ENCODE assay signal across 35 cellular contexts in genomic region chr11:68655406-68655805, GRCh38. TPM values are rescaled to one million over a fixed set of nuclear protein-coding genes. Genes with fewer than 3 reads are reported as not detected.
"Had no signal": no experiment of that assay in that cellular context is flagged by ENCODE, and none has a peak within 500 bp of the region (broad histone marks: within the 10 kb centered on the region; RNA-seq: fewer than 3 reads in every experiment).

No MANE protein-coding gene starts in this region.

- H3K36me3 Mint-ChIP-seq: activated CD4-positive, alpha-beta memory T cell treated with anti-CD3 and anti-CD28 coated beads for 36 hours; activated CD8-positive, alpha-beta memory T cell treated with anti-CD3 and anti-CD28 coated beads, Interleukin-2, amount 10 ng/mL, durations not matched to agents 7 days and 5 days; activated naive CD4-positive, alpha-beta T cell treated with anti-CD3 and anti-CD28 coated beads, Interleukin-2, amount 50 U/mL, for 24 hours; activated naive CD8-positive, alpha-beta T cell treated with anti-CD3 and anti-CD28 coated beads for 36 hours had no signal

- H3K4me1 ChIP-seq: foreskin keratinocyte had no signal

- ATAC-seq: activated CD4-positive, CD25-positive, alpha-beta regulatory T cell treated with anti-CD3 and anti-CD28 coated beads, Interleukin-2, amount 50 U/mL, for 24 hours; activated CD8-positive, alpha-beta memory T cell treated with anti-CD3 and anti-CD28 coated beads, Interleukin-2, amount 10 ng/mL, durations not matched to agents 7 days and 5 days; activated CD8-positive, alpha-beta T cell treated with anti-CD3 and anti-CD28 coated beads, Interleukin-2, amount 10 ng/mL, durations not matched to agents 7 days and 5 days; activated naive CD8-positive, alpha-beta T cell treated with anti-CD3 and anti-CD28 coated beads, Interleukin-2, amount 50 U/mL, for 24 hours; activated T-cell treated with anti-CD3 and anti-CD28 coated beads, Interleukin-2, amount 50 U/mL, for 72 hours; effector memory CD8-positive, alpha-beta T cell; foreskin keratinocyte; gastrocnemius medialis; T-helper 17 cell had no signal

- H3K9me3 ChIP-seq: adrenal gland, gastrocnemius medialis had no signal

- H3K36me3 ChIP-seq: adrenal gland, brain microvascular endothelial cell, esophagus muscularis mucosa, gastrocnemius medialis, WERI-Rb-1 had no signal

- FAIRE-seq: bronchial epithelial cell, colon had no signal

- H3K27ac Mint-ChIP-seq: activated B cell treated with CpG ODN at 0.5 μM for 24 hours; activated CD4-positive, alpha-beta memory T cell treated with anti-CD3 and anti-CD28 coated beads for 36 hours; activated CD8-positive, alpha-beta memory T cell treated with anti-CD3 and anti-CD28 coated beads, Interleukin-2, amount 10 ng/mL, durations not matched to agents 7 days and 5 days; activated CD8-positive, alpha-beta T cell treated with anti-CD3 and anti-CD28 coated beads, Interleukin-2, amount 10 ng/mL, durations not matched to agents 7 days and 5 days; activated naive CD4-positive, alpha-beta T cell treated with anti-CD3 and anti-CD28 coated beads for 36 hours; activated naive CD4-positive, alpha-beta T cell treated with anti-CD3 and anti-CD28 coated beads, Interleukin-2, amount 50 U/mL, for 24 hours; activated naive CD8-positive, alpha-beta T cell treated with anti-CD3 and anti-CD28 coated beads for 36 hours; activated naive CD8-positive, alpha-beta T cell treated with anti-CD3 and anti-CD28 coated beads, Interleukin-2, amount 50 U/mL, for 24 hours; activated T-cell treated with anti-CD3 and anti-CD28 coated beads, Interleukin-2, amount 50 U/mL, for 72 hours; effector memory CD8-positive, alpha-beta T cell; T-helper 17 cell; T-helper 2 cell treated with Interferon-gamma antibody and Interleukin-4, amounts not matched to agents 5 μg/mL and 100 μg/mL, for 36 hours had no signal

- H3K4me3 Mint-ChIP-seq: activated B cell treated with CpG ODN at 0.5 μM for 24 hours; activated CD4-positive, alpha-beta memory T cell treated with anti-CD3 and anti-CD28 coated beads for 36 hours; activated CD8-positive, alpha-beta memory T cell treated with anti-CD3 and anti-CD28 coated beads, Interleukin-2, amount 10 ng/mL, durations not matched to agents 7 days and 5 days; activated CD8-positive, alpha-beta T cell treated with anti-CD3 and anti-CD28 coated beads, Interleukin-2, amount 10 ng/mL, durations not matched to agents 7 days and 5 days; activated naive CD4-positive, alpha-beta T cell treated with anti-CD3 and anti-CD28 coated beads for 36 hours; activated naive CD4-positive, alpha-beta T cell treated with anti-CD3 and anti-CD28 coated beads, Interleukin-2, amount 50 U/mL, for 24 hours; activated naive CD8-positive, alpha-beta T cell treated with anti-CD3 and anti-CD28 coated beads for 36 hours; activated naive CD8-positive, alpha-beta T cell treated with anti-CD3 and anti-CD28 coated beads, Interleukin-2, amount 50 U/mL, for 24 hours; activated T-cell treated with anti-CD3 and anti-CD28 coated beads, Interleukin-2, amount 50 U/mL, for 72 hours; effector memory CD8-positive, alpha-beta T cell; T-helper 17 cell; T-helper 2 cell treated with Interferon-gamma antibody and Interleukin-4, amounts not matched to agents 5 μg/mL and 100 μg/mL, for 36 hours had no signal

- H3K4me3 ChIP-seq: adrenal gland, esophagus muscularis mucosa, gastrocnemius medialis had no signal

- H3K27ac ChIP-seq: adrenal gland, brain microvascular endothelial cell, esophagus muscularis mucosa, foreskin keratinocyte, gastrocnemius medialis, WERI-Rb-1 had no signal

- DNase-seq: activated B cell treated with CpG ODN at 0.5 μM for 24 hours; activated CD4-positive, alpha-beta memory T cell treated with anti-CD3 and anti-CD28 coated beads for 36 hours; activated CD4-positive, alpha-beta T cell treated with anti-CD3 and anti-CD28 coated beads for 48 hours; activated CD4-positive, alpha-beta T cell treated with anti-CD3 and anti-CD28 coated beads, Interleukin-2, amount 50 U/mL, for 1 hour; activated CD8-positive, alpha-beta memory T cell treated with anti-CD3 and anti-CD28 coated beads, Interleukin-2, amount 10 ng/mL, durations not matched to agents 7 days and 5 days; activated CD8-positive, alpha-beta memory T cell treated with anti-CD3 and anti-CD28 coated beads, Interleukin-2, amount 50 U/mL, for 4 hours; activated CD8-positive, alpha-beta T cell treated with anti-CD3 and anti-CD28 coated beads, Interleukin-2, amount 10 ng/mL, durations not matched to agents 7 days and 5 days; activated naive CD4-positive, alpha-beta T cell treated with anti-CD3 and anti-CD28 coated beads for 36 hours; activated naive CD8-positive, alpha-beta T cell treated with anti-CD3 and anti-CD28 coated beads for 36 hours; activated naive CD8-positive, alpha-beta T cell treated with anti-CD3 and anti-CD28 coated beads, Interleukin-2, amount 50 U/mL, for 24 hours; activated T-cell treated with anti-CD3 and anti-CD28 coated beads, Interleukin-2, amount 50 U/mL, for 1 hour; activated T-cell treated with anti-CD3 and anti-CD28 coated beads, Interleukin-2, amount 50 U/mL, for 72 hours; adrenal gland; amygdala; aorta; brain microvascular endothelial cell; caudate nucleus; cortex of kidney; dermis blood vessel endothelial cell; effector CD4-positive, alpha-beta T cell; effector memory CD8-positive, alpha-beta T cell; erythroblast; foreskin keratinocyte; gastrocnemius medialis; glutamatergic neuron; T-helper 1 cell; T-helper 17 cell; T1000; WERI-Rb-1 had no signal

- H3K27me3 Mint-ChIP-seq: activated naive CD4-positive, alpha-beta T cell treated with anti-CD3 and anti-CD28 coated beads, Interleukin-2, amount 50 U/mL, for 24 hours; activated naive CD8-positive, alpha-beta T cell treated with anti-CD3 and anti-CD28 coated beads for 36 hours; activated naive CD8-positive, alpha-beta T cell treated with anti-CD3 and anti-CD28 coated beads, Interleukin-2, amount 50 U/mL, for 24 hours had no signal

- H3K4me1 Mint-ChIP-seq: activated CD8-positive, alpha-beta memory T cell treated with anti-CD3 and anti-CD28 coated beads, Interleukin-2, amount 10 ng/mL, durations not matched to agents 7 days and 5 days; activated naive CD4-positive, alpha-beta T cell treated with anti-CD3 and anti-CD28 coated beads, Interleukin-2, amount 50 U/mL, for 24 hours; activated naive CD8-positive, alpha-beta T cell treated with anti-CD3 and anti-CD28 coated beads for 36 hours; activated naive CD8-positive, alpha-beta T cell treated with anti-CD3 and anti-CD28 coated beads, Interleukin-2, amount 50 U/mL, for 24 hours; T-helper 17 cell had no signal

- H3K9me3 Mint-ChIP-seq: activated B cell treated with CpG ODN at 0.5 μM for 24 hours; activated CD4-positive, alpha-beta memory T cell treated with anti-CD3 and anti-CD28 coated beads for 36 hours; activated naive CD4-positive, alpha-beta T cell treated with anti-CD3 and anti-CD28 coated beads for 36 hours; activated naive CD4-positive, alpha-beta T cell treated with anti-CD3 and anti-CD28 coated beads, Interleukin-2, amount 50 U/mL, for 24 hours; activated naive CD8-positive, alpha-beta T cell treated with anti-CD3 and anti-CD28 coated beads for 36 hours; activated naive CD8-positive, alpha-beta T cell treated with anti-CD3 and anti-CD28 coated beads, Interleukin-2, amount 50 U/mL, for 24 hours; activated T-cell treated with anti-CD3 and anti-CD28 coated beads, Interleukin-2, amount 50 U/mL, for 72 hours; effector memory CD8-positive, alpha-beta T cell; T-helper 2 cell treated with Interferon-gamma antibody and Interleukin-4, amounts not matched to agents 5 μg/mL and 100 μg/mL, for 36 hours had no signal

RNA-seq across cellular contexts. Expression of gene GAL, which starts 28.9 kb away (rescaled TPM):
- total RNA-seq: activated B cell treated with CpG ODN at 0.5 μM for 24 hours; activated CD8-positive, alpha-beta memory T cell treated with anti-CD3 and anti-CD28 coated beads, Interleukin-2, amount 10 ng/mL, durations not matched to agents 7 days and 5 days; activated CD8-positive, alpha-beta T cell treated with anti-CD3 and anti-CD28 coated beads, Interleukin-2, amount 10 ng/mL, durations not matched to agents 7 days and 5 days; aorta; gastrocnemius medialis; T-helper 17 cell had no signal
